ENCODE assay signal across 16 cellular contexts in the genomic region with DNA sequence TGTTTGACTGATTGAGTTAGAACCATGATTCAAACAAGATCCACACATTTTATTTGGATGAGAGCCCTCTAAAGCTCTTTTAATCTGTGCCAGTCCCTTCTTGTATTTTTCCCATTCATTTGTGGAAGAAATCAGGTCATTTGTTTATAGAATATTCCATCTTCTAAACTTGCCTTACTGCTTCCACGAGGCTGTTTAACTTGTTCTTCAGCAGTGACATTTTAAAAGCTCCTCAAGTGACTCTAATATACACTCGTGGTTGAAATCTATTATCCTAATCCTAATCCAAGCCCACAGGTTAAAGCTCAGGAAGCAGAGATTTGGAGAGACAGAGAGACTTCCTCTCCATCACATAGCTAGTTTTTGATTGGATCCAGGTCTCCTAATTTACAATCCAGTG.
"Had no signal": no experiment of that assay in that cellular context is flagged by ENCODE, and none has a peak within 500 bp of the region (broad histone marks: within the 10 kb centered on the region; RNA-seq: fewer than 3 reads in every experiment).

No MANE protein-coding gene starts in this region.

- DNase-seq: activated CD4-positive, alpha-beta T cell treated with anti-CD3 and anti-CD28 coated beads, Interleukin-2, amount 10 ng/mL, durations not matched to agents 7 days and 5 days; activated CD8-positive, alpha-beta T cell treated with anti-CD3 and anti-CD28 coated beads, Interleukin-2, amount 10 ng/mL, durations not matched to agents 7 days and 5 days; activated naive CD4-positive, alpha-beta T cell treated with anti-CD3 and anti-CD28 coated beads for 36 hours; activated T-cell treated with anti-CD3 and anti-CD28 coated beads, Interleukin-2, amount 50 U/mL, for 24 hours; anterior cingulate cortex; cerebellar nuclear complex; effector CD8-positive, alpha-beta T cell; foreskin melanocyte; head of caudate nucleus; naive thymus-derived CD4-positive, alpha-beta T cell; psoas muscle; right lobe of liver; stimulated activated CD4-positive, alpha-beta T cell treated with anti-CD3 and anti-CD28 coated beads, Interleukin-4, amount 100 ng/mL, for 4 hours had no signal

- H3K4me2 ChIP-seq: neural progenitor cell had no signal

- H3K27me3 ChIP-seq: neural progenitor cell, right lobe of liver had no signal

- H3K4me3 ChIP-seq: neural progenitor cell, psoas muscle, right lobe of liver had no signal

- H3K9me3 ChIP-seq: right lobe of liver had no signal

- ATAC-seq: activated CD4-positive, CD25-positive, alpha-beta regulatory T cell treated with anti-CD3 and anti-CD28 coated beads, Interleukin-2, amount 50 U/mL, for 24 hours; activated CD8-positive, alpha-beta T cell treated with anti-CD3 and anti-CD28 coated beads, Interleukin-2, amount 10 ng/mL, durations not matched to agents 7 days and 5 days; naive thymus-derived CD4-positive, alpha-beta T cell; psoas muscle; right lobe of liver; stimulated activated memory B cell treated with anti-CD40 and anti-IgM and Interleukin-4, amounts not matched to agents 10 μg/mL and 1 μg/mL and 100 μg/mL, for 72 hours had no signal

- H2AFZ ChIP-seq: neural progenitor cell had no signal

- H3K27ac ChIP-seq: neural progenitor cell, psoas muscle, right lobe of liver had no signal

- H3K9ac ChIP-seq: neural progenitor cell had no signal

- H3K4me1 ChIP-seq: neural progenitor cell, psoas muscle, right lobe of liver had no signal

- H3K36me3 ChIP-seq: neural progenitor cell, right lobe of liver had no signal
